8 cellular contexts compared by ENCODE assay signal in genomic region chr4:25313194-25313895, GRCh38. TPM values are rescaled to one million over a fixed set of nuclear protein-coding genes. Genes with fewer than 3 reads are reported as not detected.
DNase-seq lines count a peak whose midpoint lies in the region; ATAC-seq and TF ChIP-seq lines count a peak whose summit lies in the region.

No MANE protein-coding gene starts in this region.

- H3K4me1 ChIP-seq in mucosa of stomach (ENCODE audit: control insufficient read depth, insufficient read depth, low read length), result peaks cover 4% of the 10 kb centered on the region

- POLR2A ChIA-PET in BJ (lab: Charles Lee), result no interaction called here

- no peaks in the 10 kb centered on the region for H3K36me3 ChIP-seq in BJ (ENCODE audit: control insufficient read depth, insufficient read depth, low read length)
- H3K36me3 ChIP-seq in mucosa of stomach (ENCODE audit: control insufficient read depth, insufficient read depth, low read length), result no peaks in the 10 kb centered on the region

- H3K4me3 ChIP-seq in BJ (ENCODE audit: low read depth, low read length) (peak overlapping the region; percentile 53), mucosa of stomach (ENCODE audit: low read length) (peak overlapping the region; percentile 34)
- H3K4me3 ChIP-seq in Jurkat, Clone E6-1 (ENCODE audit: low read length), result peak overlapping the region; percentile 68

- no peaks in the 10 kb centered on the region for H3K27me3 ChIP-seq in BJ (ENCODE audit: control insufficient read depth, insufficient read depth, low read length)
- H3K27me3 ChIP-seq in mucosa of stomach (ENCODE audit: control insufficient read depth, insufficient read depth, low read length), result no peaks in the 10 kb centered on the region

- no peak for DNase-seq in BJ (ENCODE audit: low read depth)
- no peak for DNase-seq in Jurkat, Clone E6-1 (ENCODE audit: low read depth, low spot score)
- DNase-seq in caudate nucleus (lab: John Stamatoyannopoulos, UW), result no peak
- DNase-seq in cerebellar nuclear complex (lab: John Stamatoyannopoulos, UW), result no peak
- DNase-seq in NCI-H187 treated with DMSO at 0.1 percent for 48 hours (lab: John Stamatoyannopoulos, UW), result no peak
- DNase-seq in NCI-H2171 treated with DMSO at 0.1 percent for 48 hours (lab: John Stamatoyannopoulos, UW), result no peak

- peak overlapping the region; percentile 66 for H3K9ac ChIP-seq in mucosa of stomach (ENCODE audit: low read length)

- peak overlapping the region; percentile 32 for H3K27ac ChIP-seq in caudate nucleus (ENCODE audit: low read depth, low read length)

- CTCF ChIA-PET in BJ (lab: Yijun Ruan, JAX), result interaction anchor here (0.6 to 1.9 kb wide), 26 partner anchors 7 to 593 kb away, joined by 3 to 13 read pairs (median 4); no protein-coding TSS in a partner anchor

- no peak for TF ChIP-seq CTCF in BJ (IDR thresholded peaks at IDR 0.05; ENCODE audit: insufficient read depth, low read depth, low read length)

- no peak for ATAC-seq in GM19023 (IDR thresholded peaks at IDR 0.05; ENCODE audit: unreplicated experiment)

- H3K9me3 ChIP-seq in mucosa of stomach (ENCODE audit: control insufficient read depth, low read length), result no peaks in the 10 kb centered on the region

RNA-seq across cellular contexts. Expression of gene ZCCHC4, which starts 0.8 kb away (rescaled TPM):
- 5.8 and 10.0 TPM in 2 replicates for polyA plus RNA-seq in BJ (2011; rRNA removed)
- polyA minus RNA-seq in BJ (2011; rRNA and poly(A)+ RNA removed), result 6.2 and 6.8 TPM in 2 replicates
- polyA plus RNA-seq in Jurkat, Clone E6-1 (2012; ENCODE audit: insufficient read depth, insufficient read length), result 10.6 TPM
